ENCODE assay signal across 8 cellular contexts in the genomic region with DNA sequence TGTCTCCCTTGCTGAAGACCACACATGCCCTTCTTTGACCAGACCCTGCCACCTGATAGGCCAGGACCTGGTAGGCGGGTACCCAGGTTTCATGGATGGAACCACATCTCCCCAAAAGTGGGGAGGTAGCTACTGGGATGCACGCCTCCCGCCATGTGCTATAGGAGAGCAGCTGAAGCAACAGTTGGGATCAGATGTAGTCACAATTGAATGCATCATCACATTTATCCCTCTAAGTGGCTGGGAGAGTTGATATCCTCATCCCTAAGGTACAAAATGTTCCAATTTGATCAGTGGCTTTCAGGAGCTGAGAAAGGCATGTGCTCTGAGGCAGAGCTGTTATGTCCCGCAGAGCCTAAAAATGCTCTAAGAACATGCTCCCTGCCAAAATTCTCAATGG.
"Had no signal": no experiment of that assay in that cellular context is flagged by ENCODE, and none has a peak within 500 bp of the region (broad histone marks: within the 10 kb centered on the region; RNA-seq: fewer than 3 reads in every experiment).

No MANE protein-coding gene starts in this region.

- FAIRE-seq: HTR-8/SVneo, K562 had no signal

- DNase-seq: GM23248, GOT3, H7, IMR-90 had no signal

- H3K4me1 ChIP-seq: HAP-1 had no signal

- H3K36me3 ChIP-seq: HAP-1 had no signal

- H3K9ac ChIP-seq: GM23248 had no signal

- H3K27ac ChIP-seq: GM23248 had no signal

- H3K4me3 ChIP-seq: GM23248, HAP-1, K562 had no signal

- ATAC-seq: HCT116, K562 had no signal

- H3K9me3 ChIP-seq: HAP-1 had no signal
